1 cellular context compared by ENCODE assay signal in genomic region chr19:35136977-35137702, GRCh38.
A peak's percentile ranks its signal among the peaks of the same experiment; 100 is the strongest.
TF ChIP-seq lines count a peak whose summit lies in the region.

No MANE protein-coding gene starts in this region.

TF ChIP-seq in HepG2, 621 proteins besides CTCF, POLR2A, EP300 and RAD21 (continued from another document and continues in another):
- TF ChIP-seq ZNF646 (CRISPR knock-in tag; IDR thresholded peaks at IDR 0.05) (peak; percentile 98), PRDM10 (CRISPR knock-in tag; IDR thresholded peaks at IDR 0.05; ENCODE audit: low read depth) (no peak), ZBTB37 (CRISPR knock-in tag; IDR thresholded peaks at IDR 0.05) (no peak), ATF3 (CRISPR knock-in tag; IDR thresholded peaks at IDR 0.05) (no peak), ZMYM4 (CRISPR knock-in tag; IDR thresholded peaks at IDR 0.05) (no peak), ZNF343 (CRISPR knock-in tag; IDR thresholded peaks at IDR 0.05) (peak; percentile 49; the same call in 1 of the 2 replicates), KDM4B (CRISPR knock-in tag; IDR thresholded peaks at IDR 0.05) (no peak), IRF1 (CRISPR knock-in tag; IDR thresholded peaks at IDR 0.05; ENCODE audit: low read depth) (no peak), ZFP91 (CRISPR knock-in tag; IDR thresholded peaks at IDR 0.05; ENCODE audit: borderline replicate concordance) (peak; percentile 24; the same call in 1 of the 2 replicates), PHF20 (CRISPR knock-in tag; IDR thresholded peaks at IDR 0.05) (no peak), EHMT2 (IDR thresholded peaks at IDR 0.05; ENCODE audit: borderline replicate concordance, low read depth, low read length) (no peak), SALL2 (CRISPR knock-in tag; IDR thresholded peaks at IDR 0.05) (no peak), ZNF678 (CRISPR knock-in tag; IDR thresholded peaks at IDR 0.05) (no peak), ZNF10 (CRISPR knock-in tag; IDR thresholded peaks at IDR 0.05; ENCODE audit: borderline replicate concordance, low read depth) (no peak), ZNF460 (CRISPR knock-in tag; IDR thresholded peaks at IDR 0.05; ENCODE audit: borderline replicate concordance) (no peak), MBNL3 (CRISPR knock-in tag; conservative IDR thresholded peaks at IDR 0.05) (no peak), ZFP36 (IDR thresholded peaks at IDR 0.05; ENCODE audit: borderline replicate concordance, low read depth, low read length, partially characterized antibody) (no peak), ZNF234 (CRISPR knock-in tag; conservative IDR thresholded peaks at IDR 0.05) (no peak), SP5 (CRISPR knock-in tag; IDR thresholded peaks at IDR 0.05; ENCODE audit: borderline replicate concordance, low read depth) (no peak), MED1 (CRISPR knock-in tag; IDR thresholded peaks at IDR 0.05) (peak; percentile 76), JARID2 (CRISPR knock-in tag; IDR thresholded peaks at IDR 0.05; ENCODE audit: insufficient replicate concordance) (no peak), REST (IDR thresholded peaks at IDR 0.05; ENCODE audit: borderline replicate concordance in 1 of 2, low read depth in 1 of 2, low read length in 2 of 2) (no peak), FLYWCH1 (CRISPR knock-in tag; IDR thresholded peaks at IDR 0.05) (no peak), ESRRA (CRISPR knock-in tag; IDR thresholded peaks at IDR 0.05; ENCODE audit: low read depth) (peak; percentile 57; the same call in 1 of the 2 replicates), SMC3 (IDR thresholded peaks at IDR 0.05; ENCODE audit: low read length) (no peak), HMGA1 (CRISPR knock-in tag; conservative IDR thresholded peaks at IDR 0.05) (no peak), PBX2 (CRISPR knock-in tag; IDR thresholded peaks at IDR 0.05) (no peak), ZNF839 (CRISPR knock-in tag; IDR thresholded peaks at IDR 0.05; ENCODE audit: borderline replicate concordance) (no peak), ZNF879 (CRISPR knock-in tag; IDR thresholded peaks at IDR 0.05) (peak; percentile 74; the same call in 1 of the 2 replicates), IRF9 (CRISPR knock-in tag; IDR thresholded peaks at IDR 0.05; ENCODE audit: borderline replicate concordance) (0 out of 2 replicates have a peak, but pooled peaks have one; percentile 66), POLR2AphosphoS2 (IDR thresholded peaks at IDR 0.05; ENCODE audit: low read depth, low read length) (no peak), MIXL1 (CRISPR knock-in tag; IDR thresholded peaks at IDR 0.05) (no peak), IRF2 (CRISPR knock-in tag; IDR thresholded peaks at IDR 0.05) (peak; percentile 57; the same call in 1 of the 2 replicates), SALL1 (CRISPR knock-in tag; IDR thresholded peaks at IDR 0.05) (peak; percentile 96), PLRG1 (conservative IDR thresholded peaks at IDR 0.05) (no peak), TGIF2 (CRISPR knock-in tag; IDR thresholded peaks at IDR 0.05) (0 out of 2 replicates have a peak, but pooled peaks have one; percentile 37), MED13 (CRISPR knock-in tag; IDR thresholded peaks at IDR 0.05) (no peak), ZBTB2 (CRISPR knock-in tag; IDR thresholded peaks at IDR 0.05; ENCODE audit: low read depth) (no peak)
